Comparison of ENCODE assay signal across 9 cellular contexts in genomic region chr1:180501865-180502360, GRCh38. TPM values are rescaled to one million over a fixed set of nuclear protein-coding genes. Genes with fewer than 3 reads are reported as not detected.
DNase-seq lines count a peak whose midpoint lies in the region; ATAC-seq and TF ChIP-seq lines count a peak whose summit lies in the region.
"Had no signal": no experiment of that assay in that cellular context is flagged by ENCODE, and none has a peak within 500 bp of the region (broad histone marks: within the 10 kb centered on the region; RNA-seq: fewer than 3 reads in every experiment).

No MANE protein-coding gene starts in this region.

- peak overlapping the region; percentile 96 for H3K4me3 Mint-ChIP-seq in CD8-positive, alpha-beta T cell

- peak overlapping the region; percentile 96 for H3K4me3 ChIP-seq in CD8-positive, alpha-beta T cell (ENCODE audit: low read depth, low read length)
- peak overlapping the region; percentile 95 to 96 for H3K4me3 ChIP-seq in duodenal mucosa (ENCODE audit: low read depth in 1 of 2, low read length in 2 of 2)
- H3K4me3 ChIP-seq in neural cell (ENCODE audit: low read length), result peak overlapping the region; percentile 90

- peaks cover 6% of the 10 kb centered on the region for H3F3A ChIP-seq in neural cell (ENCODE audit: insufficient read depth, low read length, poor library complexity, severe bottlenecking)

- peak overlapping the region; percentile 98 for H3K27ac Mint-ChIP-seq in CD8-positive, alpha-beta T cell

- H3K4me2 ChIP-seq in neural cell (ENCODE audit: low read length), result peak overlapping the region; percentile 72

- no peaks in the 10 kb centered on the region for H3K27me3 ChIP-seq in CD8-positive, alpha-beta T cell (ENCODE audit: insufficient read depth, low read length)
- H3K27me3 ChIP-seq in duodenal mucosa (ENCODE audit: control insufficient read depth in 1 of 2, insufficient read depth in 2 of 2, low read length in 2 of 2) (no peaks in the 10 kb centered on the region), neural cell (ENCODE audit: insufficient read depth, low read depth, low read length) (no peaks in the 10 kb centered on the region)

- no peaks in the 10 kb centered on the region for H4K20me1 ChIP-seq in neural cell (ENCODE audit: insufficient read depth)

- peak in 1 of 7 experiments; percentile 36 for DNase-seq in CD8-positive, alpha-beta T cell
- DNase-seq in NCI-H774 (lab: John Stamatoyannopoulos, UW) (peak; percentile 75), iPS-NIHi11 (ENCODE audit: low spot score) (no peak)
- DNase-seq in stimulated activated CD4-positive, alpha-beta T cell treated with anti-CD3 and anti-CD28 coated beads, Interleukin-12 subunit alpha, Interleukin-12 subunit beta, amount 100 ng/mL, for 4 hours, result no peak

- TF ChIP-seq RAD21 in neural cell (conservative IDR thresholded peaks at IDR 0.05), result no peak

- H3K27me3 Mint-ChIP-seq in CD8-positive, alpha-beta T cell (ENCODE audit: low read depth), result no peaks in the 10 kb centered on the region

- H3K9ac ChIP-seq in duodenal mucosa (ENCODE audit: low read depth in 1 of 2, low read length in 2 of 2), result peak overlapping the region; percentile 73 to 86
- H3K9ac ChIP-seq in neural cell (ENCODE audit: low read length), result peak overlapping the region; percentile 90

- peak overlapping the region; percentile 97 for H2AFZ ChIP-seq in neural cell (ENCODE audit: low read depth, low read length)

- TF ChIP-seq CTCF in CD8-positive, alpha-beta T cell (IDR thresholded peaks at IDR 0.05), result no peak
- TF ChIP-seq CTCF in neural cell (IDR thresholded peaks at IDR 0.05; ENCODE audit: poor library complexity, severe bottlenecking), result no peak

- no peaks in the 10 kb centered on the region for H3K9me3 Mint-ChIP-seq in CD8-positive, alpha-beta T cell

- intact Hi-C loops in CD8-positive, alpha-beta T cell (cut with DNase I, micrococcal nuclease), result loop anchor here (1.0 to 10.0 kb wide), 14 partner anchors 129 to 1530 kb away; partner anchors contain the start of genes CEP350 (in 2 of the 2), IER5 (in 2 of the 2), STX6 (in 2 of the 2) and FAM20B (in 1 of the 2)

- H3K36me3 Mint-ChIP-seq in CD8-positive, alpha-beta T cell, result peaks cover 18% of the 10 kb centered on the region

- TF ChIP-seq EP300 in neural cell (conservative IDR thresholded peaks at IDR 0.05; ENCODE audit: poor library complexity, severe bottlenecking), result no peak

- H3K9me2 ChIP-seq in neural cell (ENCODE audit: insufficient read depth, low read length), result no peaks in the 10 kb centered on the region

- H3K4me1 Mint-ChIP-seq in CD8-positive, alpha-beta T cell (ENCODE audit: low read depth), result peaks cover 50% of the 10 kb centered on the region

- no peaks in the 10 kb centered on the region for H3K36me3 ChIP-seq in CD8-positive, alpha-beta T cell (ENCODE audit: insufficient read depth, low read length)
- no peaks in the 10 kb centered on the region for H3K36me3 ChIP-seq in duodenal mucosa (ENCODE audit: control insufficient read depth in 1 of 2, insufficient read depth in 2 of 2, low read length in 2 of 2)
- no peaks in the 10 kb centered on the region for H3K36me3 ChIP-seq in neural cell (ENCODE audit: insufficient read depth, low read length)

- peak overlapping the region; percentile 75 for H3K27ac ChIP-seq in CD8-positive, alpha-beta T cell (ENCODE audit: low read depth, low read length)
- H3K27ac ChIP-seq in duodenal mucosa (ENCODE audit: low read depth, low read length) (peak overlapping the region; percentile 89), neural cell (ENCODE audit: low read length) (peak overlapping the region; percentile 87)

- peaks cover 27% of the 10 kb centered on the region for H3K4me1 ChIP-seq in CD8-positive, alpha-beta T cell (ENCODE audit: insufficient read depth, low read length)
- peaks cover 11 to 14% of the 10 kb centered on the region in 2 donors for H3K4me1 ChIP-seq in duodenal mucosa (ENCODE audit: control insufficient read depth in 1 of 2, insufficient read depth in 2 of 2, low read length in 2 of 2)

- CTCF ChIA-PET in CD8-positive, alpha-beta T cell (lab: Charles Lee), result interaction anchor here (0.6 to 9.6 kb wide), 3 partner anchors 12 to 24 kb away, joined by 3 to 59 read pairs (median 4); no protein-coding TSS in a partner anchor

- peak; percentile 6 for ATAC-seq in CD8-positive, alpha-beta T cell
- ATAC-seq in GM19035 (IDR thresholded peaks at IDR 0.05; ENCODE audit: unreplicated experiment), result peak; percentile 38
- ATAC-seq in HG03196 (IDR thresholded peaks at IDR 0.05; ENCODE audit: unreplicated experiment), result peak; percentile 31

- H3K9me3 ChIP-seq in CD8-positive, alpha-beta T cell (ENCODE audit: low read length), result no peaks in the 10 kb centered on the region
- H3K9me3 ChIP-seq in duodenal mucosa (ENCODE audit: control insufficient read depth in 1 of 2, low read length in 2 of 2) (no peaks in the 10 kb centered on the region), neural cell (ENCODE audit: low read length) (no peaks in the 10 kb centered on the region)

- H3K79me2 ChIP-seq in neural cell (replicated peaks; ENCODE audit: insufficient read depth, low read length), result peaks cover 38% of the 10 kb centered on the region

- POLR2A ChIA-PET in CD8-positive, alpha-beta T cell (lab: Charles Lee), result interaction anchor here (0.7 to 1.7 kb wide), 9 partner anchors 9 to 688 kb away, joined by 3 to 7 read pairs (median 3); partner anchors contain the start of genes CEP350, MR1 and TOR1AIP1

TF ChIP-seq in neural cell, 6 proteins besides CTCF, POLR2A, EP300 and RAD21:
- TF ChIP-seq EZH2 (IDR thresholded peaks at IDR 0.05; ENCODE audit: borderline replicate concordance, insufficient read depth, low read length, poor library complexity, severe bottlenecking) (no peak), POLR2AphosphoS5 (IDR thresholded peaks at IDR 0.05) (no peak), SMC3 (conservative IDR thresholded peaks at IDR 0.05; ENCODE audit: poor library complexity) (no peak), MXI1 (conservative IDR thresholded peaks at IDR 0.05; ENCODE audit: poor library complexity, severe bottlenecking) (no peak), REST (IDR thresholded peaks at IDR 0.05; ENCODE audit: borderline replicate concordance) (no peak), TAF1 (IDR thresholded peaks at IDR 0.05; ENCODE audit: low read depth) (no peak)

RNA-seq across cellular contexts. Expression of gene ACBD6, which starts 0.5 kb away (rescaled TPM):
- 10 to 100 TPM; 23.4 to 24.6 TPM for total RNA-seq in CD8-positive, alpha-beta T cell
- 92.4 and 110 TPM in 2 replicates for polyA plus RNA-seq in neural cell
- polyA minus RNA-seq in neural cell, result 110 and 118 TPM in 2 replicates

RNA-seq across cellular contexts. Expression of gene OVAAL, which starts 56.9 kb away (rescaled TPM):
- total RNA-seq in CD8-positive, alpha-beta T cell, result not detected
- polyA plus RNA-seq in neural cell, result not detected in 2 replicates
- polyA minus RNA-seq in neural cell, result not detected in 2 replicates
- total RNA-seq: subcutaneous adipose tissue had no signal
